Comparison of ENCODE assay signal across 22 cellular contexts in genomic region chr7:113209449-113210203, GRCh38.
DNase-seq lines count a peak whose midpoint lies in the region; ATAC-seq and TF ChIP-seq lines count a peak whose summit lies in the region.
"Had no signal": no experiment of that assay in that cellular context is flagged by ENCODE, and none has a peak within 500 bp of the region (broad histone marks: within the 10 kb centered on the region; RNA-seq: fewer than 3 reads in every experiment).

No MANE protein-coding gene starts in this region.

- H3K4me1 ChIP-seq in mammary epithelial cell (ENCODE audit: insufficient read depth, low read length) = peaks cover 5% of the 10 kb centered on the region
- H3K4me1 ChIP-seq: prostate gland had no signal

- H4K20me1 ChIP-seq in mammary epithelial cell (ENCODE audit: insufficient read depth, low read length) = no peaks in the 10 kb centered on the region

- ATAC-seq in HG02610 (IDR thresholded peaks at IDR 0.05; ENCODE audit: unreplicated experiment) = no peak
- ATAC-seq in HG03457 (IDR thresholded peaks at IDR 0.05; ENCODE audit: unreplicated experiment) = no peak
- ATAC-seq in Right ventricle myocardium inferior = no peak

- WGBS in mammary epithelial cell (ENCODE audit: low coverage, missing lambda C conversion rate) = 88% methylated on average over 1 of the region's 1 CpG

- H3K27me3 ChIP-seq in mammary epithelial cell (ENCODE audit: insufficient read depth, low read length) = no peaks in the 10 kb centered on the region

- no peak overlapping the region for H3K4me3 ChIP-seq in mammary epithelial cell (replicated peaks in 1 of 3; ENCODE audit: insufficient read depth in 1 of 3, low read depth in 2 of 3, low read length in 3 of 3)
- H3K4me3 ChIP-seq: prostate gland had no signal

- H3K4me2 ChIP-seq in mammary epithelial cell (ENCODE audit: insufficient read depth, low read depth, low read length) = peak overlapping the region; percentile 60

- TF ChIP-seq CTCF in mammary epithelial cell (conservative IDR thresholded peaks at IDR 0.05 in 1 of 2, IDR thresholded peaks at IDR 0.05 in 1 of 2; ENCODE audit: extremely low read depth in 1 of 2, insufficient read depth in 1 of 2, low read depth in 1 of 2, low read length in 2 of 2) = no peak

- peak overlapping the region; percentile 49 for H2AFZ ChIP-seq in mammary epithelial cell (ENCODE audit: low read depth, low read length)

- peak overlapping the region; percentile 44 for H3K27ac ChIP-seq in mammary epithelial cell (ENCODE audit: insufficient read depth, low read depth, low read length)
- H3K27ac ChIP-seq: prostate gland had no signal

- H3K9ac ChIP-seq in mammary epithelial cell (ENCODE audit: insufficient read depth, low read length) = no peak overlapping the region

- dilution Hi-C loops in mammary epithelial cell (cut with HindIII; ENCODE audit: low sequenced_read_pairs) = no loop called here

- in situ Hi-C loops in mammary epithelial cell (cut with MboI; ENCODE audit: low sequenced_read_pairs in 2 of 2) = no loop called here

- H3K79me2 ChIP-seq in mammary epithelial cell (ENCODE audit: insufficient read depth, low read length) = no peaks in the 10 kb centered on the region

- BruUV-seq in mammary epithelial cell (replicated peaks; lab: Mats Ljungman, UMichigan) = no TSS peak

- CTCF ChIA-PET in mammary epithelial cell (lab: Charles Lee; ENCODE audit: low non-redundant PET) = no interaction called here

- H3K9me3 ChIP-seq in mammary epithelial cell (replicated peaks; ENCODE audit: insufficient read depth, low read length) = no peaks in the 10 kb centered on the region
- H3K9me3 ChIP-seq: prostate gland had no signal

- DNase-seq in EH (ENCODE audit: low read depth) (peak; percentile 50), M059J (ENCODE audit: low read depth) (peak; percentile 28), mammary epithelial cell (peak; percentile 13), iris pigment epithelial cell (ENCODE audit: low read depth) (peak; percentile 39), NCI-H82 treated with DMSO at 0.1 percent for 48 hours (lab: John Stamatoyannopoulos, UW; ENCODE audit: unreplicated experiment) (no peak), Right ventricle myocardium inferior (ENCODE audit: missing footprints) (no peak)
- DNase-seq: activated CD4-positive, alpha-beta memory T cell treated with anti-CD3 and anti-CD28 coated beads, Interleukin-2, amount 10 ng/mL, durations not matched to agents 7 days and 5 days; activated CD4-positive, CD25-positive, alpha-beta regulatory T cell; activated gamma-delta T cell; CD4-positive, CD25-positive, alpha-beta regulatory T cell; hypothalamus; kidney; NCI-H1436 treated with DMSO at 0.1 percent for 48 hours; NCI-H2171 treated with DMSO at 0.1 percent for 48 hours; NCI-H524 treated with DMSO at 0.1 percent for 48 hours; RPMI8226; stimulated activated CD4-positive, alpha-beta T cell treated with anti-CD3 and anti-CD28 coated beads, Interleukin-2, amount 100 ng/mL, for 48 hours; stimulated activated naive CD4-positive, alpha-beta T cell; T-helper 9 cell had no signal

- intact Hi-C loops in mammary epithelial cell (cut with micrococcal nuclease) (no loop called here), Right ventricle myocardium inferior (cut with DNase I) (no loop called here)

- no peaks in the 10 kb centered on the region for H3K36me3 ChIP-seq in mammary epithelial cell (ENCODE audit: insufficient read depth, low read length)
- H3K36me3 ChIP-seq: prostate gland had no signal

Comparison
In these comparisons a context has a peak if more than half of its experiments do, and no peak if none do; other contexts are left out.
1. DNase-seq: peak in EH (single experiment), M059J (single experiment), mammary epithelial cell (single experiment) and iris pigment epithelial cell (single experiment); none in NCI-H82 treated with DMSO at 0.1 percent for 48 hours (single experiment) and Right ventricle myocardium inferior (single experiment).